ENCODE assay signal across 26 cellular contexts in the genomic region with DNA sequence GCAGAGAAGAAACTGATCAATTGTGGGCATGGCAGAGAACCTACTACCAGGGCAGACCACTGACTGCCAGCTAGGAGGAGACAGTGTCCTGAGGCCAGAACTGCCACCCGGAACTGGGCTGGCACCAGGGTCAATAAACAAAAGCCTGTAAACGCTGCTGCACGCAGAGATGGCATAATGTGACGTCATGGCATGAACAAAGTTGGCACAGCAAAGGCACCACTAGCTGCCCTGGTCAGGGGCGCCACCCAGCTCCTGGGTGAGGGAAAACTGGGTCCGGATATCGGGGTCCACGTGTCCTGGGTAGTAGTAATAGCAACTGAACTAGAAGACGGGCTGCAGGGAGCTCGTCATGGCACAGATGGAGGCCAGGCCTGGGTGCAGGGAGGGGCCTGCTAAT. TPM values are rescaled to one million over a fixed set of nuclear protein-coding genes. Genes with fewer than 3 reads are reported as not detected.
DNase-seq lines count a peak whose midpoint lies in the region; ATAC-seq and TF ChIP-seq lines count a peak whose summit lies in the region.
"Had no signal": no experiment of that assay in that cellular context is flagged by ENCODE, and none has a peak within 500 bp of the region (broad histone marks: within the 10 kb centered on the region; RNA-seq: fewer than 3 reads in every experiment).

No MANE protein-coding gene starts in this region.

- TF ChIP-seq CTCF in HFFc6 (IDR thresholded peaks at IDR 0.05) (no peak), dorsolateral prefrontal cortex (IDR thresholded peaks at IDR 0.05 in 54 of 56, conservative IDR thresholded peaks at IDR 0.05 in 2 of 56; ENCODE audit: low read depth in 1 of 56, partially characterized antibody in 56 of 56) (no peak), prostate gland (IDR thresholded peaks at IDR 0.05) (peak in 1 of 4 experiments; percentile 11)

- no peak for TF ChIP-seq POLR2A in prostate gland (IDR thresholded peaks at IDR 0.05)

- no peaks in the 10 kb centered on the region for H3K9me3 ChIP-seq in prostate gland
- H3K9me3 ChIP-seq: A549, BE2C had no signal

- intact Hi-C loops in dorsolateral prefrontal cortex (cut with DNase I) = no loop called here
- intact Hi-C loops in prostate gland (cut with DNase I) = no loop called here

- H3K9me3 Mint-ChIP-seq in activated naive CD4-positive, alpha-beta T cell treated with anti-CD3 and anti-CD28 coated beads, Interleukin-2, amount 50 U/mL, for 24 hours = no peaks in the 10 kb centered on the region
- no peaks in the 10 kb centered on the region for H3K9me3 Mint-ChIP-seq in HFFc6
- H3K9me3 Mint-ChIP-seq: CD4-positive, alpha-beta T cell; GM23338 had no signal

- H3K36me3 ChIP-seq in prostate gland = peaks cover 25 to 35% of the 10 kb centered on the region in 2 donors

- WGBS in prostate gland = 73% methylated on average over 10 of the region's 10 CpGs

- no peak overlapping the region for H3K4me3 Mint-ChIP-seq in activated naive CD4-positive, alpha-beta T cell treated with anti-CD3 and anti-CD28 coated beads, Interleukin-2, amount 50 U/mL, for 24 hours
- no peak overlapping the region for H3K4me3 Mint-ChIP-seq in HFFc6
- H3K4me3 Mint-ChIP-seq: CD4-positive, alpha-beta T cell; GM23338 had no signal

- H3K4me3 ChIP-seq in dorsolateral prefrontal cortex = no peak overlapping the region
- H3K4me3 ChIP-seq in prostate gland = no peak overlapping the region
- H3K4me3 ChIP-seq: A549, GM12878, GM23338 had no signal

- no peaks in the 10 kb centered on the region for H3K27me3 Mint-ChIP-seq in activated naive CD4-positive, alpha-beta T cell treated with anti-CD3 and anti-CD28 coated beads, Interleukin-2, amount 50 U/mL, for 24 hours
- H3K27me3 Mint-ChIP-seq in HFFc6 (ENCODE audit: insufficient read depth) = peaks cover 31% of the 10 kb centered on the region
- H3K27me3 Mint-ChIP-seq: CD4-positive, alpha-beta T cell had no signal

- H3K27me3 ChIP-seq in dorsolateral prefrontal cortex = no peaks in the 10 kb centered on the region
- H3K27me3 ChIP-seq in prostate gland (replicated peaks; ENCODE audit: insufficient read depth) = no peaks in the 10 kb centered on the region
- H3K27me3 ChIP-seq: BE2C had no signal

- H3K27ac ChIP-seq in dorsolateral prefrontal cortex (peak overlapping the region in 39 of 59 donors; percentile 0 to 84 (median 57)), prostate gland (peak overlapping the region in 1 of 2 donors; percentile 38)
- H3K27ac ChIP-seq: A549 had no signal

- ATAC-seq in GM21619 (IDR thresholded peaks at IDR 0.05; ENCODE audit: unreplicated experiment) = no peak
- ATAC-seq: A549, GM12878, GM23338 had no signal

- H3K36me3 Mint-ChIP-seq in activated naive CD4-positive, alpha-beta T cell treated with anti-CD3 and anti-CD28 coated beads, Interleukin-2, amount 50 U/mL, for 24 hours = peaks cover 11% of the 10 kb centered on the region
- peaks cover 42% of the 10 kb centered on the region for H3K36me3 Mint-ChIP-seq in HFFc6 (ENCODE audit: low read depth)

- no peak for DNase-seq in activated naive CD4-positive, alpha-beta T cell treated with anti-CD3 and anti-CD28 coated beads, Interleukin-2, amount 50 U/mL, for 16 hours
- DNase-seq in HFFc6 (no peak), dorsolateral prefrontal cortex (no peak), prostate gland (ENCODE audit: low spot score) (peak; percentile 24), NCI-H1694 (lab: John Stamatoyannopoulos, UW) (no peak), NCI-H524 (lab: John Stamatoyannopoulos, UW) (no peak)
- DNase-seq: BE2C; CD4-positive, alpha-beta T cell; COR-L47; DMS79; HCEC 1CT; KG1; NCI-H1092 treated with DMSO at 0.1 percent for 48 hours; NCI-H146; NCI-H2081; NCI-H2171; NCI-H345; NCI-H524 treated with DMSO at 0.1 percent for 48 hours; NCI-H82; OCI-M1; Right ventricle myocardium superior had no signal

- H3K4me1 ChIP-seq in prostate gland (replicated peaks) = no peaks in the 10 kb centered on the region
- H3K4me1 ChIP-seq: BE2C had no signal

- peak overlapping the region; percentile 24 for H3K27ac Mint-ChIP-seq in activated naive CD4-positive, alpha-beta T cell treated with anti-CD3 and anti-CD28 coated beads, Interleukin-2, amount 50 U/mL, for 24 hours
- peak overlapping the region; percentile 36; the same call in 1 of the 2 replicates for H3K27ac Mint-ChIP-seq in HFFc6
- H3K27ac Mint-ChIP-seq: CD4-positive, alpha-beta T cell; GM23338 had no signal

- H3K4me1 Mint-ChIP-seq in activated naive CD4-positive, alpha-beta T cell treated with anti-CD3 and anti-CD28 coated beads, Interleukin-2, amount 50 U/mL, for 24 hours = no peaks in the 10 kb centered on the region
- H3K4me1 Mint-ChIP-seq in HFFc6 (ENCODE audit: low read depth) = peaks cover 4% of the 10 kb centered on the region
- H3K4me1 Mint-ChIP-seq: GM23338 had no signal

RNA-seq across cellular contexts. Expression of a gene that starts 32.1 kb away (rescaled TPM):
- total RNA-seq in HFFc6 (2021; fragmentation: NEBNext Ultra II Directional; extraction: Animal tissue kit (Norgen Biotek cat#: 25700)) = 10 to 100 TPM; 34.5 to 51.7 (median 49.9) TPM
- 10 to 100 TPM in 118 of 120 experiments, 1 to 10 TPM in 2; 9.3 to 27.2 (median 15.5) TPM for total RNA-seq in dorsolateral prefrontal cortex
- 10 to 100 TPM; 66.1 to 80.1 TPM for total RNA-seq in prostate gland
